26 cellular contexts compared by ENCODE assay signal in genomic region chr5:150527038-150527437, GRCh38. TPM values are rescaled to one million over a fixed set of nuclear protein-coding genes. Genes with fewer than 3 reads are reported as not detected.
A peak's percentile ranks its signal among the peaks of the same experiment; 100 is the strongest.
DNase-seq lines count a peak whose midpoint lies in the region; ATAC-seq and TF ChIP-seq lines count a peak whose summit lies in the region.
"Had no signal": no experiment of that assay in that cellular context is flagged by ENCODE, and none has a peak within 500 bp of the region (broad histone marks: within the 10 kb centered on the region; RNA-seq: fewer than 3 reads in every experiment).

No MANE protein-coding gene starts in this region.

- H3K27me3 ChIP-seq in left ventricle myocardium inferior (ENCODE audit: low read depth) (no peaks in the 10 kb centered on the region), lower lobe of right lung (ENCODE audit: low read depth) (no peaks in the 10 kb centered on the region), thyroid gland (no peaks in the 10 kb centered on the region)
- H3K27me3 ChIP-seq: colonic mucosa, testis had no signal

- H3K9me3 ChIP-seq in left ventricle myocardium inferior (replicated peaks) (no peaks in the 10 kb centered on the region), lower lobe of right lung (no peaks in the 10 kb centered on the region), thyroid gland (no peaks in the 10 kb centered on the region)
- H3K9me3 ChIP-seq: colonic mucosa, SK-N-SH, testis had no signal

- peaks cover 12% of the 10 kb centered on the region for H3K4me1 Mint-ChIP-seq in central memory CD8-positive, alpha-beta T cell
- H3K4me1 Mint-ChIP-seq: CD4-positive, CD25-positive, alpha-beta regulatory T cell; IgD-negative memory B cell had no signal

- H3K36me3 Mint-ChIP-seq in central memory CD8-positive, alpha-beta T cell (ENCODE audit: insufficient read depth) = peaks cover 3% of the 10 kb centered on the region
- H3K36me3 Mint-ChIP-seq: CD4-positive, CD25-positive, alpha-beta regulatory T cell; natural killer cell treated with Interleukin-12 subunit alpha and Interleukin-12 subunit beta and Interleukin-15 and Interleukin-18, amount 100 ng/mL, for 72 hours had no signal

- no peak for TF ChIP-seq CTCF in left ventricle myocardium inferior (IDR thresholded peaks at IDR 0.05; ENCODE audit: borderline replicate concordance)
- TF ChIP-seq CTCF in lower lobe of right lung (IDR thresholded peaks at IDR 0.05) = no peak
- TF ChIP-seq CTCF in thyroid gland (IDR thresholded peaks at IDR 0.05) = no peak

- 77 to 88% methylated on average over 4 to 8 of the region's 8 CpGs for WGBS in thyroid gland, 2 donors

- peak overlapping the region; percentile 83 for H3K27ac ChIP-seq in left ventricle myocardium inferior (replicated peaks)
- peak overlapping the region; percentile 28 for H3K27ac ChIP-seq in lower lobe of right lung
- H3K27ac ChIP-seq in thyroid gland = peak overlapping the region in 2 of 3 donors; percentile 21 to 66
- H3K27ac ChIP-seq: colonic mucosa, GM23248, testis had no signal

- H3K27ac Mint-ChIP-seq in central memory CD8-positive, alpha-beta T cell (ENCODE audit: low read depth) = peak overlapping the region; percentile 39
- H3K27ac Mint-ChIP-seq: activated naive CD4-positive, alpha-beta T cell treated with anti-CD3 and anti-CD28 coated beads for 36 hours; CD4-positive, CD25-positive, alpha-beta regulatory T cell; IgD-negative memory B cell; natural killer cell treated with Interleukin-12 subunit alpha and Interleukin-12 subunit beta and Interleukin-15 and Interleukin-18, amount 100 ng/mL, for 72 hours had no signal

- DNase-seq in left ventricle myocardium inferior (no peak), Right ventricle myocardium inferior (ENCODE audit: missing footprints) (no peak), lower lobe of right lung (no peak), thyroid gland (no peak), NOMO-1 treated with DMSO at 0.1 percent for 48 hours (lab: John Stamatoyannopoulos, UW; ENCODE audit: unreplicated experiment) (no peak)
- DNase-seq in central memory CD8-positive, alpha-beta T cell (ENCODE audit: low spot score in 2 of 2) = no peak
- no peak for DNase-seq in activated naive CD4-positive, alpha-beta T cell treated with Interleukin-2 at 50 U/mL for 16 hours
- DNase-seq: activated naive CD4-positive, alpha-beta T cell treated with anti-CD3 and anti-CD28 coated beads for 36 hours; AML-193; amygdala; CD4-positive, CD25-positive, alpha-beta regulatory T cell; colonic mucosa; DND-41; effector CD8-positive, alpha-beta T cell; GF-D8; glutamatergic neuron; GM23248; NCI-H1694; NCI-H446 treated with DMSO at 0.1 percent for 48 hours; SK-N-SH; stimulated activated naive CD4-positive, alpha-beta T cell; testis had no signal

- no peak overlapping the region for H3K4me3 Mint-ChIP-seq in central memory CD8-positive, alpha-beta T cell
- H3K4me3 Mint-ChIP-seq: activated naive CD4-positive, alpha-beta T cell treated with anti-CD3 and anti-CD28 coated beads for 36 hours; CD4-positive, CD25-positive, alpha-beta regulatory T cell; IgD-negative memory B cell; natural killer cell treated with Interleukin-12 subunit alpha and Interleukin-12 subunit beta and Interleukin-15 and Interleukin-18, amount 100 ng/mL, for 72 hours had no signal

- H3K27me3 Mint-ChIP-seq in central memory CD8-positive, alpha-beta T cell = no peaks in the 10 kb centered on the region
- H3K27me3 Mint-ChIP-seq: CD4-positive, CD25-positive, alpha-beta regulatory T cell; IgD-negative memory B cell; natural killer cell treated with Interleukin-12 subunit alpha and Interleukin-12 subunit beta and Interleukin-15 and Interleukin-18, amount 100 ng/mL, for 72 hours had no signal

- H3K4me3 ChIP-seq in left ventricle myocardium inferior = no peak overlapping the region
- no peak overlapping the region for H3K4me3 ChIP-seq in lower lobe of right lung
- no peak overlapping the region for H3K4me3 ChIP-seq in thyroid gland (replicated peaks in 1 of 3)
- H3K4me3 ChIP-seq: colonic mucosa, GM23248, lung, testis had no signal

- H3K36me3 ChIP-seq in left ventricle myocardium inferior = peaks cover 27% of the 10 kb centered on the region
- H3K36me3 ChIP-seq in lower lobe of right lung = peaks cover 55% of the 10 kb centered on the region
- peaks cover 7 to 9% of the 10 kb centered on the region in 2 donors for H3K36me3 ChIP-seq in thyroid gland
- H3K36me3 ChIP-seq: colonic mucosa had no signal

- H3K4me1 ChIP-seq in left ventricle myocardium inferior (peaks cover 97% of the 10 kb centered on the region), lower lobe of right lung (peaks cover 49% of the 10 kb centered on the region), thyroid gland (peaks cover 27 to 58% of the 10 kb centered on the region in 2 donors)

- intact Hi-C loops in left ventricle myocardium inferior (cut with micrococcal nuclease) (no loop called here), Right ventricle myocardium inferior (cut with DNase I) (no loop called here), lower lobe of right lung (cut with DNase I) (no loop called here), thyroid gland (cut with DNase I) (no loop called here)

- TF ChIP-seq POLR2A in thyroid gland (IDR thresholded peaks at IDR 0.05) = no peak

- no peaks in the 10 kb centered on the region for H3K9me3 Mint-ChIP-seq in central memory CD8-positive, alpha-beta T cell
- H3K9me3 Mint-ChIP-seq: activated naive CD4-positive, alpha-beta T cell treated with anti-CD3 and anti-CD28 coated beads for 36 hours; CD4-positive, CD25-positive, alpha-beta regulatory T cell; IgD-negative memory B cell; natural killer cell treated with Interleukin-12 subunit alpha and Interleukin-12 subunit beta and Interleukin-15 and Interleukin-18, amount 100 ng/mL, for 72 hours had no signal

- ATAC-seq in Right ventricle myocardium inferior (no peak), lower lobe of right lung (no peak), GM18873 (IDR thresholded peaks at IDR 0.05; ENCODE audit: low FRiP score, unreplicated experiment) (no peak)
- peak; percentile 57 for ATAC-seq in central memory CD8-positive, alpha-beta T cell (replicated peaks; ENCODE audit: extremely low read depth, poor library complexity, severe bottlenecking)

RNA-seq across cellular contexts. Expression of gene NDST1, which starts 19.1 kb away (rescaled TPM):
- total RNA-seq in left ventricle myocardium inferior (58.9 TPM), Right ventricle myocardium inferior (60.4 TPM), lower lobe of right lung (117 TPM), thyroid gland (100 to 1,000 TPM in 2 of 4 donors, 10 to 100 TPM in 2; 84.9 to 171 (median 113) TPM)

Comparison
In these comparisons a context has a peak if more than half of its experiments do, and no peak if none do; other contexts are left out.
1. H3K27ac ChIP-seq: peak in every context shown above with its lines; median percentile 83 in left ventricle myocardium inferior; 44 in thyroid gland; 28 in lower lobe of right lung.